21 cellular contexts compared by ENCODE assay signal in the genomic region with DNA sequence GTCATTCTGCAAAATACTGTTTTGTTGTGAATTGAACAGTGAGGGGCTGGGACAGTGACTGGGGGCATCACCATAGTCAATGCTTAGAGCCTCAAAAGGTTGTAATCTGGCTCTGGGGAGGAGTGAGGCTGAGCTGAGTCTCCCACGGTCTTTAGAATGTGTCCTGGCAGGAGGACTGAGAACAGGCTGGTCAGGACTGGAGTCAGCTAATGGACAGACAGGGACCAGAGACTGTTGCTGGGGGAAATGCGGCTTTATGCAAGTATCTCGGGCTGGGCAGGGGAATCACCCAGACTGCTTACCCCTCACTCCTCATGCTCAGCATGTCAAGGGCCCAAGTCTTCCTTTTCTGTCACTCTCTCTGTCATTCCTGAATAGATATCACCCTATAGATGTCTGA.
A peak's percentile ranks its signal among the peaks of the same experiment; 100 is the strongest.
DNase-seq lines count a peak whose midpoint lies in the region; ATAC-seq and TF ChIP-seq lines count a peak whose summit lies in the region.
"Had no signal": no experiment of that assay in that cellular context is flagged by ENCODE, and none has a peak within 500 bp of the region (broad histone marks: within the 10 kb centered on the region; RNA-seq: fewer than 3 reads in every experiment).

No MANE protein-coding gene starts in this region.

- no peak for TF ChIP-seq POLR2A in esophagus muscularis mucosa (IDR thresholded peaks at IDR 0.05; ENCODE audit: low read depth)
- no peak for TF ChIP-seq POLR2A in gastrocnemius medialis (IDR thresholded peaks at IDR 0.05)

- intact Hi-C loops in esophagus muscularis mucosa (cut with DNase I) (no loop called here), gastrocnemius medialis (cut with DNase I; ENCODE audit: low total_unique reads) (no loop called here), natural killer cell (cut with micrococcal nuclease) (no loop called here)

- peak; percentile 0 for DNase-seq in G401 (ENCODE audit: low spot score)
- DNase-seq in NCI-H345 (lab: John Stamatoyannopoulos, UW) = peak; percentile 37
- peak; percentile 45 for DNase-seq in esophagus muscularis mucosa (ENCODE audit: extremely low spot score)
- DNase-seq in gastrocnemius medialis = peak in 1 of 2 donors; percentile 45
- no peak for DNase-seq in CD8-positive, alpha-beta memory T cell
- DNase-seq in natural killer cell = no peak
- DNase-seq: C1 segment of cervical spinal cord; Caco-2; CD4-positive, alpha-beta memory T cell; GDM1; HCEC 1CT; KG1; NCI-H1048; NCI-H1694; NCI-H510A treated with DMSO at 0.1 percent for 48 hours; NK-92 treated with Interleukin-12 subunit alpha and Interleukin-12 subunit beta, amount 100 ng/mL, for 24 hours; PC-3; SIG-M5 had no signal

- H3K9me3 ChIP-seq in esophagus muscularis mucosa (peaks cover 0 to 7% (median 1%) of the 10 kb centered on the region in 4 donors), gastrocnemius medialis (no peaks in the 10 kb centered on the region)
- H3K9me3 ChIP-seq in CD8-positive, alpha-beta memory T cell (ENCODE audit: low read length) = no peaks in the 10 kb centered on the region

- H3K27ac ChIP-seq in esophagus muscularis mucosa (replicated peaks in 1 of 4) (no peak overlapping the region), gastrocnemius medialis (peak overlapping the region; percentile 88 to 97 (median 92))
- no peak overlapping the region for H3K27ac ChIP-seq in CD8-positive, alpha-beta memory T cell (ENCODE audit: low read depth, low read length)
- H3K27ac ChIP-seq: SK-N-MC had no signal

- H3K9me3 Mint-ChIP-seq in CD8-positive, alpha-beta memory T cell = peaks cover 0 to 9% (median 0%) of the 10 kb centered on the region in 5 donors
- H3K9me3 Mint-ChIP-seq in natural killer cell = no peaks in the 10 kb centered on the region

- CTCF ChIA-PET in CD8-positive, alpha-beta memory T cell (lab: Charles Lee) = no interaction called here

- H3K27me3 Mint-ChIP-seq in CD8-positive, alpha-beta memory T cell = no peaks in the 10 kb centered on the region
- H3K27me3 Mint-ChIP-seq in natural killer cell (ENCODE audit: low read depth in 2 of 2) = no peaks in the 10 kb centered on the region
- H3K27me3 Mint-ChIP-seq: CD4-positive, alpha-beta memory T cell had no signal

- POLR2A ChIA-PET in CD8-positive, alpha-beta memory T cell (lab: Charles Lee) = no interaction called here

- H3K4me3 Mint-ChIP-seq in CD8-positive, alpha-beta memory T cell = no peak overlapping the region
- no peak overlapping the region for H3K4me3 Mint-ChIP-seq in natural killer cell
- H3K4me3 Mint-ChIP-seq: CD4-positive, alpha-beta memory T cell had no signal

- H3K36me3 ChIP-seq in esophagus muscularis mucosa = peaks cover 6 to 36% (median 29%) of the 10 kb centered on the region in 4 donors
- peaks cover 0 to 63% of the 10 kb centered on the region in 2 donors for H3K36me3 ChIP-seq in gastrocnemius medialis
- H3K36me3 ChIP-seq in CD8-positive, alpha-beta memory T cell (ENCODE audit: insufficient read depth, low read length) = no peaks in the 10 kb centered on the region

- H3K4me3 ChIP-seq in esophagus muscularis mucosa (no peak overlapping the region), gastrocnemius medialis (no peak overlapping the region)
- no peak overlapping the region for H3K4me3 ChIP-seq in CD8-positive, alpha-beta memory T cell (ENCODE audit: low read length)
- H3K4me3 ChIP-seq: GM12878, SK-N-MC had no signal

- TF ChIP-seq EP300 in esophagus muscularis mucosa (IDR thresholded peaks at IDR 0.05) = no peak

- 82% methylated on average over 2 of the region's 3 CpGs for WGBS in esophagus muscularis mucosa

- no peak overlapping the region for H3K27ac Mint-ChIP-seq in CD8-positive, alpha-beta memory T cell
- no peak overlapping the region for H3K27ac Mint-ChIP-seq in natural killer cell

- H3K4me1 ChIP-seq in esophagus muscularis mucosa = no peaks in the 10 kb centered on the region
- H3K4me1 ChIP-seq in gastrocnemius medialis = peaks cover 61 to 65% of the 10 kb centered on the region in 2 donors
- no peaks in the 10 kb centered on the region for H3K4me1 ChIP-seq in CD8-positive, alpha-beta memory T cell (ENCODE audit: insufficient read depth, low read length)
- H3K4me1 ChIP-seq: Caco-2 had no signal

- peaks cover 0 to 2% (median 0%) of the 10 kb centered on the region in 3 donors for H3K4me1 Mint-ChIP-seq in CD8-positive, alpha-beta memory T cell
- no peaks in the 10 kb centered on the region for H3K4me1 Mint-ChIP-seq in natural killer cell

- peaks cover 23 to 49% (median 29%) of the 10 kb centered on the region in 3 donors for H3K36me3 Mint-ChIP-seq in CD8-positive, alpha-beta memory T cell
- no peaks in the 10 kb centered on the region for H3K36me3 Mint-ChIP-seq in natural killer cell

- peak; percentile 41 to 56 for ATAC-seq in gastrocnemius medialis
- ATAC-seq in GM21447 (IDR thresholded peaks at IDR 0.05; ENCODE audit: unreplicated experiment) = no peak
- ATAC-seq in natural killer cell = no peak
- ATAC-seq: GM12878, PC-3 had no signal

- in situ Hi-C loops in G401 (cut with HindIII; ENCODE audit: low sequenced_read_pairs) (no loop called here), gastrocnemius medialis (cut with MboI; ENCODE audit: low sequenced_read_pairs in 4 of 4) (no loop called here)

- no peaks in the 10 kb centered on the region for H3K27me3 ChIP-seq in esophagus muscularis mucosa
- no peaks in the 10 kb centered on the region for H3K27me3 ChIP-seq in gastrocnemius medialis
- H3K27me3 ChIP-seq in CD8-positive, alpha-beta memory T cell (ENCODE audit: insufficient read depth, low read length, poor library complexity, severe bottlenecking) = no peaks in the 10 kb centered on the region

- TF ChIP-seq CTCF in esophagus muscularis mucosa (IDR thresholded peaks at IDR 0.05) (no peak), gastrocnemius medialis (IDR thresholded peaks at IDR 0.05 in 4 of 5, conservative IDR thresholded peaks at IDR 0.05 in 1 of 5) (no peak), natural killer cell (IDR thresholded peaks at IDR 0.05) (no peak)

Comparison
In these comparisons a context has a peak if more than half of its experiments do, and no peak if none do; other contexts are left out.
1. DNase-seq: peak in G401 (single experiment), NCI-H345 (single experiment) and esophagus muscularis mucosa (single experiment); none in CD8-positive, alpha-beta memory T cell (0 of 5) and natural killer cell (single experiment).
2. H3K27ac ChIP-seq: peak in gastrocnemius medialis (4 of 4); none in esophagus muscularis mucosa (0 of 4) and CD8-positive, alpha-beta memory T cell (single experiment).
3. ATAC-seq: peak in gastrocnemius medialis (2 of 2); none in GM21447 (single experiment) and natural killer cell (0 of 3).